Comparison of ENCODE assay signal across 14 cellular contexts in genomic region chr2:239438968-239439367, GRCh38.
"Had no signal": no experiment of that assay in that cellular context is flagged by ENCODE, and none has a peak within 500 bp of the region (broad histone marks: within the 10 kb centered on the region; RNA-seq: fewer than 3 reads in every experiment).

No MANE protein-coding gene starts in this region.

- H3K27ac ChIP-seq: thyroid gland had no signal

- H3K27me3 ChIP-seq: thyroid gland had no signal

- H3K27ac Mint-ChIP-seq: activated CD8-positive, alpha-beta memory T cell treated with anti-CD3 and anti-CD28 coated beads, Interleukin-2, amount 10 ng/mL, durations not matched to agents 7 days and 5 days; activated naive CD8-positive, alpha-beta T cell treated with anti-CD3 and anti-CD28 coated beads for 36 hours; activated T-cell treated with anti-CD3 and anti-CD28 coated beads, Interleukin-2, amount 50 U/mL, for 24 hours; stimulated activated naive CD8-positive, alpha-beta T cell treated with anti-CD3 and anti-CD28 coated beads, Interleukin-15, amount 100 ng/mL, for 72 hours; T-helper 1 cell treated with Interleukin-12 subunit alpha and Interleukin-12 subunit beta and Interleukin-4 antibody, amounts not matched to agents 30 μg/mL and 1 μg/mL, for 36 hours had no signal

- H3K36me3 ChIP-seq: heart right ventricle, thyroid gland had no signal

- ATAC-seq: activated CD8-positive, alpha-beta memory T cell treated with anti-CD3 and anti-CD28 coated beads, Interleukin-2, amount 10 ng/mL, durations not matched to agents 7 days and 5 days; stimulated activated naive CD8-positive, alpha-beta T cell treated with anti-CD3 and anti-CD28 coated beads, Interleukin-15, amount 100 ng/mL, for 72 hours had no signal

- H3K36me3 Mint-ChIP-seq: activated CD8-positive, alpha-beta memory T cell treated with anti-CD3 and anti-CD28 coated beads, Interleukin-2, amount 10 ng/mL, durations not matched to agents 7 days and 5 days; activated naive CD8-positive, alpha-beta T cell treated with anti-CD3 and anti-CD28 coated beads for 36 hours had no signal

- H3K9me3 ChIP-seq: SK-N-SH, thyroid gland had no signal

- H3K4me2 ChIP-seq: SK-N-SH had no signal

- H3K9ac ChIP-seq: SK-N-SH had no signal

- H3K4me3 ChIP-seq: heart right ventricle, thyroid gland had no signal

- H3K9me3 Mint-ChIP-seq: activated naive CD8-positive, alpha-beta T cell treated with anti-CD3 and anti-CD28 coated beads for 36 hours; activated T-cell treated with anti-CD3 and anti-CD28 coated beads, Interleukin-2, amount 50 U/mL, for 24 hours had no signal

- DNase-seq: activated CD4-positive, alpha-beta T cell treated with anti-CD3 and anti-CD28 coated beads, Interleukin-2, amount 50 U/mL, for 48 hours; activated CD4-positive, CD25-positive, alpha-beta regulatory T cell; activated CD8-positive, alpha-beta memory T cell treated with anti-CD3 and anti-CD28 coated beads, Interleukin-2, amount 10 ng/mL, durations not matched to agents 7 days and 5 days; activated effector memory CD4-positive, alpha-beta T cell treated with anti-CD3 and anti-CD28 coated beads, Interleukin-2, amount 50 U/mL, for 16 hours; activated naive CD8-positive, alpha-beta T cell treated with anti-CD3 and anti-CD28 coated beads for 36 hours; activated T-cell treated with anti-CD3 and anti-CD28 coated beads, Interleukin-2, amount 50 U/mL, for 24 hours; foreskin melanocyte; heart right ventricle; islet precursor cell; SK-N-SH; stimulated activated CD4-positive, alpha-beta T cell treated with anti-CD3 and anti-CD28 coated beads, Interleukin-4, amount 100 ng/mL, for 4 hours; stimulated activated naive CD8-positive, alpha-beta T cell treated with anti-CD3 and anti-CD28 coated beads, Interleukin-15, amount 100 ng/mL, for 72 hours; thyroid gland had no signal

- H3K4me3 Mint-ChIP-seq: activated CD8-positive, alpha-beta memory T cell treated with anti-CD3 and anti-CD28 coated beads, Interleukin-2, amount 10 ng/mL, durations not matched to agents 7 days and 5 days; activated naive CD8-positive, alpha-beta T cell treated with anti-CD3 and anti-CD28 coated beads for 36 hours; activated T-cell treated with anti-CD3 and anti-CD28 coated beads, Interleukin-2, amount 50 U/mL, for 24 hours; stimulated activated naive CD8-positive, alpha-beta T cell treated with anti-CD3 and anti-CD28 coated beads, Interleukin-15, amount 100 ng/mL, for 72 hours; T-helper 1 cell treated with Interleukin-12 subunit alpha and Interleukin-12 subunit beta and Interleukin-4 antibody, amounts not matched to agents 30 μg/mL and 1 μg/mL, for 36 hours had no signal
